Comparison of ENCODE assay signal across 1 cellular context in the genomic region with DNA sequence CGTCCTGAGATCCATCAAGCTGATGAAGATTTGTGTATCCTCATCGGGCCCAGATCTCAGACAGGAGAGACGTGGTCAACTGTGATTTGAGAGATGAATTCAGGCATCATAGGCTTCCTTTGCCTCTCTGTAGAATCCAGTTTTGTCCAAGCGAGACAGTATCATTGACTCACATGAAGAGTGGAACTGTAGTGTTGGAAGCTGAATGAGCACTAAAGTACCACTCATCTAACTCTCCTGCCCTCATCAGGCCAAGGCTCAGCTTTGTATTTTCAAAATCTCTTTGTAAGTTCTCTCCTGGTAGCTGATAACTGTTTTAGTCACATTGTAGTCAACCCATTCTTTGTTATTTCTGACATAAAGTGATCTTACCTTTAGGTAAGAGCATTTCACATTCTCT.
TF ChIP-seq lines count a peak whose summit lies in the region.

No MANE protein-coding gene starts in this region.

TF ChIP-seq in IMR-90, 13 proteins besides CTCF, POLR2A, EP300 and RAD21 (continued from another document):
- TF ChIP-seq RCOR1 (IDR thresholded peaks at IDR 0.05; ENCODE audit: insufficient replicate concordance, low read length) (no peak), MAFK (IDR thresholded peaks at IDR 0.05; ENCODE audit: low read depth, low read length) (no peak), CEBPB (IDR thresholded peaks at IDR 0.05; ENCODE audit: low read depth, low read length) (no peak), MXI1 (IDR thresholded peaks at IDR 0.05; ENCODE audit: borderline replicate concordance, low read depth, low read length) (no peak), NFE2L2 (IDR thresholded peaks at IDR 0.05; ENCODE audit: low read depth, low read length) (no peak), SMC3 (IDR thresholded peaks at IDR 0.05; ENCODE audit: low read depth, low read length) (no peak), RFX5 (IDR thresholded peaks at IDR 0.05; ENCODE audit: low read depth, low read length) (no peak)
- TF ChIP-seq, protein P1, sequence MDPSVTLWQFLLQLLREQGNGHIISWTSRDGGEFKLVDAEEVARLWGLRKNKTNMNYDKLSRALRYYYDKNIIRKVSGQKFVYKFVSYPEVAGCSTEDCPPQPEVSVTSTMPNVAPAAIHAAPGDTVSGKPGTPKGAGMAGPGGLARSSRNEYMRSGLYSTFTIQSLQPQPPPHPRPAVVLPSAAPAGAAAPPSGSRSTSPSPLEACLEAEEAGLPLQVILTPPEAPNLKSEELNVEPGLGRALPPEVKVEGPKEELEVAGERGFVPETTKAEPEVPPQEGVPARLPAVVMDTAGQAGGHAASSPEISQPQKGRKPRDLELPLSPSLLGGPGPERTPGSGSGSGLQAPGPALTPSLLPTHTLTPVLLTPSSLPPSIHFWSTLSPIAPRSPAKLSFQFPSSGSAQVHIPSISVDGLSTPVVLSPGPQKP (IDR thresholded peaks at IDR 0.05; ENCODE audit: borderline replicate concordance, low read depth, low read length) = no peak
- TF ChIP-seq, protein P2, sequence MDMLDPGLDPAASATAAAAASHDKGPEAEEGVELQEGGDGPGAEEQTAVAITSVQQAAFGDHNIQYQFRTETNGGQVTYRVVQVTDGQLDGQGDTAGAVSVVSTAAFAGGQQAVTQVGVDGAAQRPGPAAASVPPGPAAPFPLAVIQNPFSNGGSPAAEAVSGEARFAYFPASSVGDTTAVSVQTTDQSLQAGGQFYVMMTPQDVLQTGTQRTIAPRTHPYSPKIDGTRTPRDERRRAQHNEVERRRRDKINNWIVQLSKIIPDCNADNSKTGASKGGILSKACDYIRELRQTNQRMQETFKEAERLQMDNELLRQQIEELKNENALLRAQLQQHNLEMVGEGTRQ (IDR thresholded peaks at IDR 0.05; ENCODE audit: low read depth, low read length) = no peak
